Comparison of ENCODE assay signal across 11 cellular contexts in genomic region chr6:134870677-134871498, GRCh38.
DNase-seq lines count a peak whose midpoint lies in the region; ATAC-seq, FAIRE-seq and TF ChIP-seq lines count a peak whose summit lies in the region.
"Had no signal": no experiment of that assay in that cellular context is flagged by ENCODE, and none has a peak within 500 bp of the region (broad histone marks: within the 10 kb centered on the region; RNA-seq: fewer than 3 reads in every experiment).

No MANE protein-coding gene starts in this region.

- DNase-seq in HCEC 1CT (peak; percentile 66), fibroblast of the conjunctiva (ENCODE audit: low read depth) (peak; percentile 30), D721Med (ENCODE audit: insufficient read length, low spot score) (no peak), left cardiac atrium (no peak)
- no peak for DNase-seq in activated T-helper 1 cell treated with anti-CD3 and anti-CD28 coated beads, Interleukin-12 subunit alpha, Interleukin-12 subunit beta, Interleukin-2, Interleukin-4 antibody, amounts not matched to agents 30 ng/mL and 10 ng/mL and 1 ng/mL, durations not matched to agents 14 hours and 24 hours and 36 hours (ENCODE audit: low spot score)
- DNase-seq in CD8-positive, alpha-beta memory T cell, result no peak
- DNase-seq: HFFc6, pancreas, WERI-Rb-1 had no signal

- intact Hi-C loops in activated T-helper 1 cell treated with anti-CD3 and anti-CD28 coated beads, Interleukin-12 subunit alpha, Interleukin-12 subunit beta, Interleukin-2, Interleukin-4 antibody, amounts not matched to agents 30 ng/mL and 10 ng/mL and 1 ng/mL, durations not matched to agents 14 hours and 24 hours and 36 hours (cut with micrococcal nuclease), result no loop called here
- intact Hi-C loops in left cardiac atrium (cut with DNase I), result no loop called here

- H3K9me3 Mint-ChIP-seq in IgD-negative memory B cell, result peaks cover 0 to 9% (median 0%) of the 10 kb centered on the region in 3 donors
- H3K9me3 Mint-ChIP-seq in activated T-helper 1 cell treated with anti-CD3 and anti-CD28 coated beads, Interleukin-12 subunit alpha, Interleukin-12 subunit beta, Interleukin-2, Interleukin-4 antibody, amounts not matched to agents 30 ng/mL and 10 ng/mL and 1 ng/mL, durations not matched to agents 14 hours and 24 hours and 36 hours, result peaks cover 9% of the 10 kb centered on the region
- H3K9me3 Mint-ChIP-seq in CD8-positive, alpha-beta memory T cell, result peaks cover 0 to 3% (median 0%) of the 10 kb centered on the region in 5 donors
- H3K9me3 Mint-ChIP-seq: HFFc6 had no signal

- ATAC-seq in GM18867 (IDR thresholded peaks at IDR 0.05; ENCODE audit: unreplicated experiment), result peak; percentile 85
- ATAC-seq in left cardiac atrium, result no peak

- no peaks in the 10 kb centered on the region for H3K36me3 ChIP-seq in CD8-positive, alpha-beta memory T cell (ENCODE audit: insufficient read depth, low read length)
- H3K36me3 ChIP-seq: pancreas, WERI-Rb-1 had no signal

- H3K9me3 ChIP-seq in CD8-positive, alpha-beta memory T cell (ENCODE audit: low read length), result no peaks in the 10 kb centered on the region
- H3K9me3 ChIP-seq: pancreas had no signal

- POLR2A ChIA-PET in CD8-positive, alpha-beta memory T cell (lab: Charles Lee), result interaction anchor here (0.7 kb wide), 1 partner anchor 1734 kb away, joined by 3 read pairs; no protein-coding TSS in a partner anchor

- H3K4me3 Mint-ChIP-seq in IgD-negative memory B cell, result peak overlapping the region in 3 of 4 donors; percentile 22 to 79 (median 61)
- H3K4me3 Mint-ChIP-seq in activated T-helper 1 cell treated with anti-CD3 and anti-CD28 coated beads, Interleukin-12 subunit alpha, Interleukin-12 subunit beta, Interleukin-2, Interleukin-4 antibody, amounts not matched to agents 30 ng/mL and 10 ng/mL and 1 ng/mL, durations not matched to agents 14 hours and 24 hours and 36 hours, result no peak overlapping the region
- H3K4me3 Mint-ChIP-seq in CD8-positive, alpha-beta memory T cell, result peak overlapping the region in 1 of 7 donors; percentile 61
- H3K4me3 Mint-ChIP-seq: HFFc6 had no signal

- no peaks in the 10 kb centered on the region for H3K27me3 ChIP-seq in CD8-positive, alpha-beta memory T cell (ENCODE audit: insufficient read depth, low read length, poor library complexity, severe bottlenecking)
- H3K27me3 ChIP-seq: pancreas had no signal

- TF ChIP-seq CTCF in D721Med (IDR thresholded peaks at IDR 0.05; ENCODE audit: insufficient read depth, missing control alignments), result no peak

- no peak overlapping the region for H3K4me3 ChIP-seq in CD8-positive, alpha-beta memory T cell (ENCODE audit: low read length)
- H3K4me3 ChIP-seq: pancreas had no signal

- peak overlapping the region in 2 of 3 donors; percentile 29 to 55 for H3K27ac Mint-ChIP-seq in IgD-negative memory B cell
- no peak overlapping the region for H3K27ac Mint-ChIP-seq in activated T-helper 1 cell treated with anti-CD3 and anti-CD28 coated beads, Interleukin-12 subunit alpha, Interleukin-12 subunit beta, Interleukin-2, Interleukin-4 antibody, amounts not matched to agents 30 ng/mL and 10 ng/mL and 1 ng/mL, durations not matched to agents 14 hours and 24 hours and 36 hours
- H3K27ac Mint-ChIP-seq in CD8-positive, alpha-beta memory T cell, result no peak overlapping the region
- H3K27ac Mint-ChIP-seq: HFFc6 had no signal

- H3K36me3 Mint-ChIP-seq in IgD-negative memory B cell, result no peaks in the 10 kb centered on the region
- no peaks in the 10 kb centered on the region for H3K36me3 Mint-ChIP-seq in activated T-helper 1 cell treated with anti-CD3 and anti-CD28 coated beads, Interleukin-12 subunit alpha, Interleukin-12 subunit beta, Interleukin-2, Interleukin-4 antibody, amounts not matched to agents 30 ng/mL and 10 ng/mL and 1 ng/mL, durations not matched to agents 14 hours and 24 hours and 36 hours (ENCODE audit: low read depth)
- H3K36me3 Mint-ChIP-seq in CD8-positive, alpha-beta memory T cell, result peaks cover 0 to 8% (median 1%) of the 10 kb centered on the region in 3 donors

- no peak for FAIRE-seq in D721Med (lab: Jason Lieb, UNC)
- FAIRE-seq: pancreas had no signal

- peaks cover 4% of the 10 kb centered on the region for H3K4me1 ChIP-seq in CD8-positive, alpha-beta memory T cell (ENCODE audit: insufficient read depth, low read length)
- H3K4me1 ChIP-seq: pancreas had no signal

- CTCF ChIA-PET in CD8-positive, alpha-beta memory T cell (lab: Charles Lee), result interaction anchor here (0.6 kb wide), 1 partner anchor 8 kb away, joined by 3 read pairs; no protein-coding TSS in a partner anchor

- H3K27ac ChIP-seq in CD8-positive, alpha-beta memory T cell (ENCODE audit: low read depth, low read length), result no peak overlapping the region
- H3K27ac ChIP-seq: pancreas, WERI-Rb-1 had no signal

- peaks cover 1% of the 10 kb centered on the region for H3K27me3 Mint-ChIP-seq in IgD-negative memory B cell
- H3K27me3 Mint-ChIP-seq in activated T-helper 1 cell treated with anti-CD3 and anti-CD28 coated beads, Interleukin-12 subunit alpha, Interleukin-12 subunit beta, Interleukin-2, Interleukin-4 antibody, amounts not matched to agents 30 ng/mL and 10 ng/mL and 1 ng/mL, durations not matched to agents 14 hours and 24 hours and 36 hours (ENCODE audit: insufficient read depth), result peaks cover 2% of the 10 kb centered on the region
- peaks cover 0 to 1% of the 10 kb centered on the region in 2 donors for H3K27me3 Mint-ChIP-seq in CD8-positive, alpha-beta memory T cell

- H3K4me1 Mint-ChIP-seq in IgD-negative memory B cell, result peaks cover 15 to 22% (median 16%) of the 10 kb centered on the region in 3 donors
- H3K4me1 Mint-ChIP-seq in activated T-helper 1 cell treated with anti-CD3 and anti-CD28 coated beads, Interleukin-12 subunit alpha, Interleukin-12 subunit beta, Interleukin-2, Interleukin-4 antibody, amounts not matched to agents 30 ng/mL and 10 ng/mL and 1 ng/mL, durations not matched to agents 14 hours and 24 hours and 36 hours (ENCODE audit: low read depth), result peaks cover 18% of the 10 kb centered on the region
- H3K4me1 Mint-ChIP-seq in CD8-positive, alpha-beta memory T cell, result peaks cover 17 to 21% (median 20%) of the 10 kb centered on the region in 3 donors

Comparison
In these comparisons a context has a peak if more than half of its experiments do, and no peak if none do; other contexts are left out.
1. DNase-seq: peak in HCEC 1CT (single experiment) and fibroblast of the conjunctiva (single experiment); none in activated T-helper 1 cell treated with anti-CD3 and anti-CD28 coated beads, Interleukin-12 subunit alpha, Interleukin-12 subunit beta, Interleukin-2, Interleukin-4 antibody, amounts not matched to agents 30 ng/mL and 10 ng/mL and 1 ng/mL, durations not matched to agents 14 hours and 24 hours and 36 hours (single experiment), D721Med (single experiment), CD8-positive, alpha-beta memory T cell (0 of 5) and left cardiac atrium (single experiment).
2. H3K27ac Mint-ChIP-seq: peak in IgD-negative memory B cell (2 of 3); none in activated T-helper 1 cell treated with anti-CD3 and anti-CD28 coated beads, Interleukin-12 subunit alpha, Interleukin-12 subunit beta, Interleukin-2, Interleukin-4 antibody, amounts not matched to agents 30 ng/mL and 10 ng/mL and 1 ng/mL, durations not matched to agents 14 hours and 24 hours and 36 hours (single experiment) and CD8-positive, alpha-beta memory T cell (0 of 8).